In the genomic region with DNA sequence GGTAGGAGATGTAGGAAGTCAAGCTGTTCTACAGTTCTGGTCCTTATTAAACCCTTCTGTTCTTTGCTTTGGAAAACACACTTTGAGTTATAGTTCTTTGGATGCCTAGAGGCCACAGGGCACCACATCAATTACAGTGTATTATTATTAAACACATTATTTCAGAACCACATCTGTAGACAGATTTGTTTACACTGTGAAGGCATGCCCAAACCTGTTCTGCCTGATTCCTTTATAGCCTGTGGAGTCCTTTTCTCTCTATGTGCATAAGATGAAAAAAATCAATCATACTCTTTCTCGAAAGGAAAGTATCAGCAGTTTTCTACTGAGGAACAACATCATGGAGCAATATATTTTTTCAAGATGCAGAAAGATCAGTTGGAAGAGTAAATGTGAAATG, we compare ENCODE assay signal across 28 cellular contexts.
DNase-seq lines count a peak whose midpoint lies in the region; FAIRE-seq and TF ChIP-seq lines count a peak whose summit lies in the region.
"Had no signal": no experiment of that assay in that cellular context is flagged by ENCODE, and none has a peak within 500 bp of the region (broad histone marks: within the 10 kb centered on the region; RNA-seq: fewer than 3 reads in every experiment).

No MANE protein-coding gene starts in this region.

- H3K4me3 ChIP-seq in astrocyte (ENCODE audit: insufficient read depth, low read depth, low read length), result no peak overlapping the region
- no peak overlapping the region for H3K4me3 ChIP-seq in fibroblast of villous mesenchyme (ENCODE audit: low read depth, low read length)
- no peak overlapping the region for H3K4me3 ChIP-seq in transverse colon
- H3K4me3 ChIP-seq: adrenal gland; BLaER1 treated with 17β-estradiol and CSF1 and Interleukin-3, amounts not matched to agents 10 nM and 100 nM; upper lobe of left lung had no signal

- peak overlapping the region; percentile 0 for H2AFZ ChIP-seq in astrocyte (ENCODE audit: low read depth, low read length)
- H2AFZ ChIP-seq: parathyroid adenoma had no signal

- no peaks in the 10 kb centered on the region for H3K36me3 Mint-ChIP-seq in astrocyte (ENCODE audit: low read depth, unreplicated experiment)
- H3K36me3 Mint-ChIP-seq: memory B cell; naive thymus-derived CD8-positive, alpha-beta T cell had no signal

- H4K20me1 ChIP-seq in astrocyte (ENCODE audit: insufficient read depth, low read length), result no peaks in the 10 kb centered on the region
- H4K20me1 ChIP-seq: BLaER1 treated with 17β-estradiol and CSF1 and Interleukin-3, amounts not matched to agents 10 nM and 100 nM had no signal

- TF ChIP-seq EP300 in transverse colon (IDR thresholded peaks at IDR 0.05; ENCODE audit: low read depth), result no peak

- no peaks in the 10 kb centered on the region for H3K9me3 ChIP-seq in astrocyte (ENCODE audit: insufficient read depth, low read depth, low read length)
- H3K9me3 ChIP-seq in transverse colon, result peaks cover 0 to 4% of the 10 kb centered on the region in 2 donors
- H3K9me3 ChIP-seq: adrenal gland; BLaER1 treated with 17β-estradiol and CSF1 and Interleukin-3, amounts not matched to agents 10 nM and 100 nM; Caco-2; upper lobe of left lung had no signal

- peaks cover 2% of the 10 kb centered on the region for H3K9me3 Mint-ChIP-seq in astrocyte (ENCODE audit: unreplicated experiment)
- H3K9me3 Mint-ChIP-seq: activated CD4-positive, alpha-beta memory T cell treated with anti-CD3 and anti-CD28 coated beads, Interleukin-2, amount 10 ng/mL, durations not matched to agents 7 days and 5 days had no signal

- H3K9ac ChIP-seq in astrocyte (ENCODE audit: low read length), result no peak overlapping the region
- H3K9ac ChIP-seq: BLaER1 treated with 17β-estradiol and CSF1 and Interleukin-3, amounts not matched to agents 10 nM and 100 nM; KMS-11; parathyroid adenoma had no signal

- peak overlapping the region; percentile 55 for H3K27ac Mint-ChIP-seq in astrocyte (ENCODE audit: unreplicated experiment)
- H3K27ac Mint-ChIP-seq: activated B cell treated with CpG ODN at 0.5 μM for 24 hours; activated CD4-positive, alpha-beta memory T cell treated with anti-CD3 and anti-CD28 coated beads, Interleukin-2, amount 10 ng/mL, durations not matched to agents 7 days and 5 days; memory B cell; naive thymus-derived CD8-positive, alpha-beta T cell had no signal

- FAIRE-seq in astrocyte (lab: Jason Lieb, UNC), result no peak
- FAIRE-seq: kidney had no signal

- H3K4me3 Mint-ChIP-seq in astrocyte (ENCODE audit: unreplicated experiment), result no peak overlapping the region
- H3K4me3 Mint-ChIP-seq: activated B cell treated with CpG ODN at 0.5 μM for 24 hours; activated CD4-positive, alpha-beta memory T cell treated with anti-CD3 and anti-CD28 coated beads, Interleukin-2, amount 10 ng/mL, durations not matched to agents 7 days and 5 days; memory B cell; naive thymus-derived CD8-positive, alpha-beta T cell had no signal

- H3K27ac ChIP-seq in astrocyte (ENCODE audit: low read depth, low read length) (no peak overlapping the region), transverse colon (no peak overlapping the region)
- H3K27ac ChIP-seq: adrenal gland; BLaER1 treated with 17β-estradiol and CSF1 and Interleukin-3, amounts not matched to agents 10 nM and 100 nM; KMS-11; parathyroid adenoma; upper lobe of left lung had no signal

- H3K4me1 ChIP-seq in astrocyte (ENCODE audit: insufficient read depth, low read length) (no peaks in the 10 kb centered on the region), transverse colon (no peaks in the 10 kb centered on the region)
- H3K4me1 ChIP-seq: adrenal gland; BLaER1 treated with 17β-estradiol and CSF1 and Interleukin-3, amounts not matched to agents 10 nM and 100 nM; Caco-2; parathyroid adenoma; upper lobe of left lung had no signal

- TF ChIP-seq POLR2A in transverse colon (IDR thresholded peaks at IDR 0.05), result no peak

- intact Hi-C loops in transverse colon (cut with DNase I; ENCODE audit: low total_unique reads), result no loop called here

- H3K36me3 ChIP-seq in astrocyte (ENCODE audit: insufficient read depth, low read length) (no peaks in the 10 kb centered on the region), transverse colon (no peaks in the 10 kb centered on the region)
- H3K36me3 ChIP-seq: adrenal gland; BLaER1 treated with 17β-estradiol and CSF1 and Interleukin-3, amounts not matched to agents 10 nM and 100 nM; upper lobe of left lung had no signal

- no peak for TF ChIP-seq CTCF in astrocyte (IDR thresholded peaks at IDR 0.05; ENCODE audit: insufficient read depth, low read depth, low read length)
- no peak for TF ChIP-seq CTCF in fibroblast of villous mesenchyme (IDR thresholded peaks at IDR 0.05; ENCODE audit: insufficient read depth, low read depth, low read length)
- no peak for TF ChIP-seq CTCF in transverse colon (IDR thresholded peaks at IDR 0.05)

- 64 to 71% methylated on average over 1 of the region's 1 CpG for WGBS in transverse colon (ENCODE audit: low coverage in 1 of 2), 2 donors

- H3K4me2 ChIP-seq in astrocyte (ENCODE audit: low read length), result no peak overlapping the region
- H3K4me2 ChIP-seq: BLaER1 treated with 17β-estradiol and CSF1 and Interleukin-3, amounts not matched to agents 10 nM and 100 nM; KMS-11 had no signal

- H3K27me3 Mint-ChIP-seq in astrocyte (ENCODE audit: low read depth, unreplicated experiment), result no peaks in the 10 kb centered on the region
- H3K27me3 Mint-ChIP-seq: activated B cell treated with CpG ODN at 0.5 μM for 24 hours; activated CD4-positive, alpha-beta memory T cell treated with anti-CD3 and anti-CD28 coated beads, Interleukin-2, amount 10 ng/mL, durations not matched to agents 7 days and 5 days; memory B cell; naive thymus-derived CD8-positive, alpha-beta T cell had no signal

- peaks cover 3% of the 10 kb centered on the region for H3K4me1 Mint-ChIP-seq in astrocyte (ENCODE audit: low read depth, unreplicated experiment)
- H3K4me1 Mint-ChIP-seq: activated B cell treated with CpG ODN at 0.5 μM for 24 hours; activated CD4-positive, alpha-beta memory T cell treated with anti-CD3 and anti-CD28 coated beads, Interleukin-2, amount 10 ng/mL, durations not matched to agents 7 days and 5 days; memory B cell; naive thymus-derived CD8-positive, alpha-beta T cell had no signal

- in situ Hi-C loops in transverse colon (cut with MboI; ENCODE audit: low pct_ligation_motif_present in 1 of 4, low pct_unique_long_range_greater_than_20kb in 1 of 4, low sequenced_read_pairs in 3 of 4), result no loop called here

- H3K79me2 ChIP-seq in astrocyte (ENCODE audit: insufficient read depth, low read length), result no peaks in the 10 kb centered on the region
- H3K79me2 ChIP-seq: parathyroid adenoma had no signal

- H3K27me3 ChIP-seq in astrocyte (ENCODE audit: insufficient read depth, low read length) (no peaks in the 10 kb centered on the region), transverse colon (no peaks in the 10 kb centered on the region)
- H3K27me3 ChIP-seq: adrenal gland; BLaER1 treated with 17β-estradiol and CSF1 and Interleukin-3, amounts not matched to agents 10 nM and 100 nM; upper lobe of left lung had no signal

- peak; percentile 6 for DNase-seq in SIG-M5 treated with dmso at 0.1 percent for 504 hours (lab: John Stamatoyannopoulos, UW; ENCODE audit: unreplicated experiment)
- DNase-seq in SIG-M5 (lab: John Stamatoyannopoulos, UW), result no peak
- no peak for DNase-seq in astrocyte (ENCODE audit: low read depth)
- peak; percentile 31 for DNase-seq in fibroblast of villous mesenchyme (ENCODE audit: low read depth)
- no peak for DNase-seq in NCI-H187 treated with DMSO at 0.1 percent for 48 hours (lab: John Stamatoyannopoulos, UW)
- DNase-seq in NCI-H2081 treated with DMSO at 0.1 percent for 48 hours (lab: John Stamatoyannopoulos, UW), result no peak
- no peak for DNase-seq in transverse colon
- no peak for DNase-seq in SKM-1 (lab: John Stamatoyannopoulos, UW; ENCODE audit: unreplicated experiment)
- DNase-seq: activated B cell treated with CpG ODN at 0.5 μM for 24 hours; activated CD4-positive, alpha-beta memory T cell treated with anti-CD3 and anti-CD28 coated beads, Interleukin-2, amount 10 ng/mL, durations not matched to agents 7 days and 5 days; activated gamma-delta T cell; activated T-cell treated with anti-CD3 and anti-CD28 coated beads for 4 hours; adrenal gland; Caco-2; central memory CD4-positive, alpha-beta T cell; EL; kidney; naive thymus-derived CD8-positive, alpha-beta T cell; NCI-H1048; NCI-H2107; NCI-H526; right cardiac atrium; stimulated activated CD8-positive, alpha-beta memory T cell treated with anti-CD3 and anti-CD28 coated beads, Interleukin-4, amount 100 ng/mL, for 48 hours; upper lobe of left lung had no signal

Comparison
In these comparisons a context has a peak if more than half of its experiments do, and no peak if none do; other contexts are left out.
1. DNase-seq: peak in SIG-M5 treated with dmso at 0.1 percent for 504 hours (single experiment) and fibroblast of villous mesenchyme (single experiment); none in SIG-M5 (single experiment), astrocyte (single experiment), NCI-H187 treated with DMSO at 0.1 percent for 48 hours (single experiment), NCI-H2081 treated with DMSO at 0.1 percent for 48 hours (single experiment), transverse colon (single experiment) and SKM-1 (single experiment).